Comparison of ENCODE assay signal across 8 cellular contexts in the genomic region with DNA sequence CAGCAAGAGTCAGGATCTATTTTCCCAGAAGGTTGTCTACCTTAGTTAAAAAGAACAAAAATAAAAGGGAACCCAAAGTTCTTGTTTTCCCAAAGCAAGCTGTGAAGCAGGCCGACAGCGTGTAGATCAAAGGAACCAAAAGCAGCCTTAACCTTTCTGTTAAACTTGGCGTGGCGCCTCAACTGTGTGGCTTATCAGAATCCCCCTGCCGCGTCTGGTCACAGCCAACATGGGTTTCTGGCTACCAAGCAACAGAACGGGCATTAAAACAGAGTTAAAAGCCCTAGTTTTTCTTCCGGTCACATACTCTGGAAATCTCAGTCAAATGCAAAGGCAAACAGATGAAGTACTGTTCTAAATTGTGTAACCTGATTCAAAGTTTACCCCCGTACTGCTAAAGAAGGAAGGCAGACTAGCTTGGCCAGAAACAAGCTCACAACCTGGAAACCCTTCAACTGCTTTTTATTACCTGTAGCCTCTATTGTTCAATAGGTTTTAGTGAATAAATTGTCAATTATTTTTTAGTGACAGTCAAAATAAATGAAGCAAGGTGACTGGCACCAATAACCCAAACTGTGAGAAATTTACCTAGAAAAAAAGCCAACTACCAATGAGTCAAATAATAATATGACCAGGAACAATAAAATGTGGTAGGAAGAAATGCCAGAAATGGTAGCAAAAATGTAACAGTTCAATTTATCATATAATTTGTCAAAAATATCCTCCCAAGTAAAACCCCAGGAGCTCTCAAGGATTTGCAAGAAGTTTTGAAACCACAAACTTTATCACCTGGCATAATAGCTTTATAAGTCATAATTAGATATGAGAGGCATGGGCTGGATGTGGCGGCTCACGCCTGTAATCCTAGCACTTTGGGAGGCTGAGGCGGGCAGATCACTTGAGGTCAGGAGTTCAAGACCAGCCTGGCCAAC. TPM values are rescaled to one million over a fixed set of nuclear protein-coding genes. Genes with fewer than 3 reads are reported as not detected.
DNase-seq lines count a peak whose midpoint lies in the region; ATAC-seq and TF ChIP-seq lines count a peak whose summit lies in the region.

No MANE protein-coding gene starts in this region.

- peaks cover 16% of the 10 kb centered on the region for H3K4me1 Mint-ChIP-seq in activated naive CD4-positive, alpha-beta T cell treated with anti-CD3 and anti-CD28 coated beads, Interleukin-2, amount 10 ng/mL, durations not matched to agents 7 days and 5 days

- TF ChIP-seq CTCF in lower lobe of right lung (IDR thresholded peaks at IDR 0.05) (no peak), uterus (IDR thresholded peaks at IDR 0.05) (no peak)

- DNase-seq in NCI-H2029 treated with DMSO at 0.1 percent for 48 hours (lab: John Stamatoyannopoulos, UW) (peak; percentile 92), lower lobe of right lung (peak; percentile 79), uterus (peak in 1 of 2 donors; percentile 53), NCI-H2227 treated with DMSO at 0.1 percent for 48 hours (lab: John Stamatoyannopoulos, UW) (no peak), iPS-NIHi7 (ENCODE audit: extremely low spot score) (no peak)
- DNase-seq in activated naive CD4-positive, alpha-beta T cell treated with anti-CD3 and anti-CD28 coated beads, Interleukin-2, amount 10 ng/mL, durations not matched to agents 7 days and 5 days, result peak; percentile 45

- no peak overlapping the region for H3K27ac Mint-ChIP-seq in activated naive CD4-positive, alpha-beta T cell treated with anti-CD3 and anti-CD28 coated beads, Interleukin-2, amount 10 ng/mL, durations not matched to agents 7 days and 5 days

- H3K36me3 ChIP-seq in lower lobe of right lung (peaks cover 9% of the 10 kb centered on the region), uterus (no peaks in the 10 kb centered on the region)

- CTCF ChIA-PET in activated naive CD4-positive, alpha-beta T cell treated with anti-CD3 and anti-CD28 coated beads, Interleukin-2, amount 10 ng/mL, durations not matched to agents 7 days and 5 days (lab: Charles Lee), result no interaction called here

- H3K9me3 ChIP-seq in lower lobe of right lung (no peaks in the 10 kb centered on the region), uterus (no peaks in the 10 kb centered on the region)

- H3K27me3 Mint-ChIP-seq in activated naive CD4-positive, alpha-beta T cell treated with anti-CD3 and anti-CD28 coated beads, Interleukin-2, amount 10 ng/mL, durations not matched to agents 7 days and 5 days, result no peaks in the 10 kb centered on the region

- no peaks in the 10 kb centered on the region for H3K9me3 Mint-ChIP-seq in activated naive CD4-positive, alpha-beta T cell treated with anti-CD3 and anti-CD28 coated beads, Interleukin-2, amount 10 ng/mL, durations not matched to agents 7 days and 5 days

- no peak overlapping the region for H3K4me3 Mint-ChIP-seq in activated naive CD4-positive, alpha-beta T cell treated with anti-CD3 and anti-CD28 coated beads, Interleukin-2, amount 10 ng/mL, durations not matched to agents 7 days and 5 days

- H3K4me1 ChIP-seq in lower lobe of right lung (peaks cover 27% of the 10 kb centered on the region), uterus (no peaks in the 10 kb centered on the region)

- peak overlapping the region; percentile 63 for H3K27ac ChIP-seq in lower lobe of right lung
- H3K27ac ChIP-seq in uterus, result peak overlapping the region; percentile 23 to 40

- H3K4me3 ChIP-seq in GM08714 (ENCODE audit: low read length) (peak overlapping the region; percentile 59; the same call in 1 of the 2 replicates), lower lobe of right lung (no peak overlapping the region), uterus (no peak overlapping the region)

- peak; percentile 94 for ATAC-seq in lower lobe of right lung
- ATAC-seq in HG03175 (IDR thresholded peaks at IDR 0.05; ENCODE audit: unreplicated experiment), result no peak

- H3K27me3 ChIP-seq in lower lobe of right lung (ENCODE audit: low read depth) (no peaks in the 10 kb centered on the region), uterus (no peaks in the 10 kb centered on the region)

- no peaks in the 10 kb centered on the region for H3K36me3 Mint-ChIP-seq in activated naive CD4-positive, alpha-beta T cell treated with anti-CD3 and anti-CD28 coated beads, Interleukin-2, amount 10 ng/mL, durations not matched to agents 7 days and 5 days

- TF ChIP-seq POLR2A in uterus (IDR thresholded peaks at IDR 0.05), result no peak

- intact Hi-C loops in lower lobe of right lung (cut with DNase I), result no loop called here
- intact Hi-C loops in uterus (cut with DNase I; ENCODE audit: low total_unique reads), result no loop called here

RNA-seq across cellular contexts. Expression of gene CHKA, which starts 21.4 kb away (rescaled TPM):
- 43.0 TPM for total RNA-seq in lower lobe of right lung
- total RNA-seq in uterus, result 10 to 100 TPM; 21.8 to 57.1 (median 30.3) TPM

Comparison
In these comparisons a context has a peak if more than half of its experiments do, and no peak if none do; other contexts are left out.
1. DNase-seq: peak in NCI-H2029 treated with DMSO at 0.1 percent for 48 hours (single experiment), activated naive CD4-positive, alpha-beta T cell treated with anti-CD3 and anti-CD28 coated beads, Interleukin-2, amount 10 ng/mL, durations not matched to agents 7 days and 5 days (single experiment) and lower lobe of right lung (single experiment); none in NCI-H2227 treated with DMSO at 0.1 percent for 48 hours (single experiment) and iPS-NIHi7 (single experiment).